Comparison of ENCODE assay signal across 1 cellular context in genomic region chr6:143539723-143540122, GRCh38.
TF ChIP-seq lines count a peak whose summit lies in the region.

No MANE protein-coding gene starts in this region.

TF ChIP-seq in K562, 482 proteins besides CTCF, POLR2A, EP300 and RAD21 (continued from another document):
- TF ChIP-seq, protein P1, sequence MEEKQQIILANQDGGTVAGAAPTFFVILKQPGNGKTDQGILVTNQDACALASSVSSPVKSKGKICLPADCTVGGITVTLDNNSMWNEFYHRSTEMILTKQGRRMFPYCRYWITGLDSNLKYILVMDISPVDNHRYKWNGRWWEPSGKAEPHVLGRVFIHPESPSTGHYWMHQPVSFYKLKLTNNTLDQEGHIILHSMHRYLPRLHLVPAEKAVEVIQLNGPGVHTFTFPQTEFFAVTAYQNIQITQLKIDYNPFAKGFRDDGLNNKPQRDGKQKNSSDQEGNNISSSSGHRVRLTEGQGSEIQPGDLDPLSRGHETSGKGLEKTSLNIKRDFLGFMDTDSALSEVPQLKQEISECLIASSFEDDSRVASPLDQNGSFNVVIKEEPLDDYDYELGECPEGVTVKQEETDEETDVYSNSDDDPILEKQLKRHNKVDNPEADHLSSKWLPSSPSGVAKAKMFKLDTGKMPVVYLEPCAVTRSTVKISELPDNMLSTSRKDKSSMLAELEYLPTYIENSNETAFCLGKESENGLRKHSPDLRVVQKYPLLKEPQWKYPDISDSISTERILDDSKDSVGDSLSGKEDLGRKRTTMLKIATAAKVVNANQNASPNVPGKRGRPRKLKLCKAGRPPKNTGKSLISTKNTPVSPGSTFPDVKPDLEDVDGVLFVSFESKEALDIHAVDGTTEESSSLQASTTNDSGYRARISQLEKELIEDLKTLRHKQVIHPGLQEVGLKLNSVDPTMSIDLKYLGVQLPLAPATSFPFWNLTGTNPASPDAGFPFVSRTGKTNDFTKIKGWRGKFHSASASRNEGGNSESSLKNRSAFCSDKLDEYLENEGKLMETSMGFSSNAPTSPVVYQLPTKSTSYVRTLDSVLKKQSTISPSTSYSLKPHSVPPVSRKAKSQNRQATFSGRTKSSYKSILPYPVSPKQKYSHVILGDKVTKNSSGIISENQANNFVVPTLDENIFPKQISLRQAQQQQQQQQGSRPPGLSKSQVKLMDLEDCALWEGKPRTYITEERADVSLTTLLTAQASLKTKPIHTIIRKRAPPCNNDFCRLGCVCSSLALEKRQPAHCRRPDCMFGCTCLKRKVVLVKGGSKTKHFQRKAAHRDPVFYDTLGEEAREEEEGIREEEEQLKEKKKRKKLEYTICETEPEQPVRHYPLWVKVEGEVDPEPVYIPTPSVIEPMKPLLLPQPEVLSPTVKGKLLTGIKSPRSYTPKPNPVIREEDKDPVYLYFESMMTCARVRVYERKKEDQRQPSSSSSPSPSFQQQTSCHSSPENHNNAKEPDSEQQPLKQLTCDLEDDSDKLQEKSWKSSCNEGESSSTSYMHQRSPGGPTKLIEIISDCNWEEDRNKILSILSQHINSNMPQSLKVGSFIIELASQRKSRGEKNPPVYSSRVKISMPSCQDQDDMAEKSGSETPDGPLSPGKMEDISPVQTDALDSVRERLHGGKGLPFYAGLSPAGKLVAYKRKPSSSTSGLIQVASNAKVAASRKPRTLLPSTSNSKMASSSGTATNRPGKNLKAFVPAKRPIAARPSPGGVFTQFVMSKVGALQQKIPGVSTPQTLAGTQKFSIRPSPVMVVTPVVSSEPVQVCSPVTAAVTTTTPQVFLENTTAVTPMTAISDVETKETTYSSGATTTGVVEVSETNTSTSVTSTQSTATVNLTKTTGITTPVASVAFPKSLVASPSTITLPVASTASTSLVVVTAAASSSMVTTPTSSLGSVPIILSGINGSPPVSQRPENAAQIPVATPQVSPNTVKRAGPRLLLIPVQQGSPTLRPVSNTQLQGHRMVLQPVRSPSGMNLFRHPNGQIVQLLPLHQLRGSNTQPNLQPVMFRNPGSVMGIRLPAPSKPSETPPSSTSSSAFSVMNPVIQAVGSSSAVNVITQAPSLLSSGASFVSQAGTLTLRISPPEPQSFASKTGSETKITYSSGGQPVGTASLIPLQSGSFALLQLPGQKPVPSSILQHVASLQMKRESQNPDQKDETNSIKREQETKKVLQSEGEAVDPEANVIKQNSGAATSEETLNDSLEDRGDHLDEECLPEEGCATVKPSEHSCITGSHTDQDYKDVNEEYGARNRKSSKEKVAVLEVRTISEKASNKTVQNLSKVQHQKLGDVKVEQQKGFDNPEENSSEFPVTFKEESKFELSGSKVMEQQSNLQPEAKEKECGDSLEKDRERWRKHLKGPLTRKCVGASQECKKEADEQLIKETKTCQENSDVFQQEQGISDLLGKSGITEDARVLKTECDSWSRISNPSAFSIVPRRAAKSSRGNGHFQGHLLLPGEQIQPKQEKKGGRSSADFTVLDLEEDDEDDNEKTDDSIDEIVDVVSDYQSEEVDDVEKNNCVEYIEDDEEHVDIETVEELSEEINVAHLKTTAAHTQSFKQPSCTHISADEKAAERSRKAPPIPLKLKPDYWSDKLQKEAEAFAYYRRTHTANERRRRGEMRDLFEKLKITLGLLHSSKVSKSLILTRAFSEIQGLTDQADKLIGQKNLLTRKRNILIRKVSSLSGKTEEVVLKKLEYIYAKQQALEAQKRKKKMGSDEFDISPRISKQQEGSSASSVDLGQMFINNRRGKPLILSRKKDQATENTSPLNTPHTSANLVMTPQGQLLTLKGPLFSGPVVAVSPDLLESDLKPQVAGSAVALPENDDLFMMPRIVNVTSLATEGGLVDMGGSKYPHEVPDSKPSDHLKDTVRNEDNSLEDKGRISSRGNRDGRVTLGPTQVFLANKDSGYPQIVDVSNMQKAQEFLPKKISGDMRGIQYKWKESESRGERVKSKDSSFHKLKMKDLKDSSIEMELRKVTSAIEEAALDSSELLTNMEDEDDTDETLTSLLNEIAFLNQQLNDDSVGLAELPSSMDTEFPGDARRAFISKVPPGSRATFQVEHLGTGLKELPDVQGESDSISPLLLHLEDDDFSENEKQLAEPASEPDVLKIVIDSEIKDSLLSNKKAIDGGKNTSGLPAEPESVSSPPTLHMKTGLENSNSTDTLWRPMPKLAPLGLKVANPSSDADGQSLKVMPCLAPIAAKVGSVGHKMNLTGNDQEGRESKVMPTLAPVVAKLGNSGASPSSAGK (IDR thresholded peaks at IDR 0.05), result no peak
- TF ChIP-seq HEY1 (CRISPR knock-in tag; IDR thresholded peaks at IDR 0.05; ENCODE audit: borderline replicate concordance) (no peak), CAMTA2 (CRISPR knock-in tag; conservative IDR thresholded peaks at IDR 0.05) (no peak), ZNF184 (CRISPR knock-in tag; IDR thresholded peaks at IDR 0.05) (no peak), ADNP (tag; IDR thresholded peaks at IDR 0.05) (no peak), GTF2A2 (tag; IDR thresholded peaks at IDR 0.05) (no peak), RBM14 (IDR thresholded peaks at IDR 0.05; ENCODE audit: borderline replicate concordance, insufficient read depth, low read depth, low read length) (no peak)
- TF ChIP-seq, protein P2, sequence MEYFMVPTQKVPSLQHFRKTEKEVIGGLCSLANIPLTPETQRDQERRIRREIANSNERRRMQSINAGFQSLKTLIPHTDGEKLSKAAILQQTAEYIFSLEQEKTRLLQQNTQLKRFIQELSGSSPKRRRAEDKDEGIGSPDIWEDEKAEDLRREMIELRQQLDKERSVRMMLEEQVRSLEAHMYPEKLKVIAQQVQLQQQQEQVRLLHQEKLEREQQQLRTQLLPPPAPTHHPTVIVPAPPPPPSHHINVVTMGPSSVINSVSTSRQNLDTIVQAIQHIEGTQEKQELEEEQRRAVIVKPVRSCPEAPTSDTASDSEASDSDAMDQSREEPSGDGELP (CRISPR knock-in tag; IDR thresholded peaks at IDR 0.05; ENCODE audit: borderline replicate concordance), result no peak
- TF ChIP-seq, protein P3, sequence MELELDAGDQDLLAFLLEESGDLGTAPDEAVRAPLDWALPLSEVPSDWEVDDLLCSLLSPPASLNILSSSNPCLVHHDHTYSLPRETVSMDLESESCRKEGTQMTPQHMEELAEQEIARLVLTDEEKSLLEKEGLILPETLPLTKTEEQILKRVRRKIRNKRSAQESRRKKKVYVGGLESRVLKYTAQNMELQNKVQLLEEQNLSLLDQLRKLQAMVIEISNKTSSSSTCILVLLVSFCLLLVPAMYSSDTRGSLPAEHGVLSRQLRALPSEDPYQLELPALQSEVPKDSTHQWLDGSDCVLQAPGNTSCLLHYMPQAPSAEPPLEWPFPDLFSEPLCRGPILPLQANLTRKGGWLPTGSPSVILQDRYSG (tag; conservative IDR thresholded peaks at IDR 0.05; ENCODE audit: low read depth), result no peak
